ENCODE assay signal across 24 cellular contexts in the genomic region with DNA sequence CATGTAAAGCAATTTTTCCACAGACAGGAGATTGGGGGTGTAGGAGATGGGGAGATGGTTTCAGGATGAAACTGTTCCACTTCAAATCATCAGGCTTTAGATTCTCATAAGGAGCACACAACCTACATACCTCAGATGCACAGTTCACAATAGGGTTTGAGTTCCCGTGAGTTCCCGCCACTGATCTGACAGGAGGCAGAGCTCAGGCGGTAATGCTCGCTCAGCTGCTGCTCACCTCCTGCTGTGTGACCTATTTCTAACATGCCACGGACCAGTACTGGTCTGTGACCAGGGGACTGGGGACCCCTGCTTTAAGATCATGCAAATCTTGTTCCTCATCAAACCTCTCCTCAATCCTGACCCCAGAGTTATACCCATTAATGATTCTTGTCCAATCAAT.
A peak's percentile ranks its signal among the peaks of the same experiment; 100 is the strongest.
DNase-seq lines count a peak whose midpoint lies in the region; ATAC-seq and TF ChIP-seq lines count a peak whose summit lies in the region.
"Had no signal": no experiment of that assay in that cellular context is flagged by ENCODE, and none has a peak within 500 bp of the region (broad histone marks: within the 10 kb centered on the region; RNA-seq: fewer than 3 reads in every experiment).

No MANE protein-coding gene starts in this region.

- no peaks in the 10 kb centered on the region for H3K27me3 Mint-ChIP-seq in activated naive CD4-positive, alpha-beta T cell treated with anti-CD3 and anti-CD28 coated beads, Interleukin-2, amount 10 ng/mL, durations not matched to agents 7 days and 5 days
- H3K27me3 Mint-ChIP-seq: activated B cell treated with CpG ODN at 0.5 μM for 24 hours; activated CD4-positive, alpha-beta memory T cell treated with anti-CD3 and anti-CD28 coated beads, Interleukin-2, amount 10 ng/mL, durations not matched to agents 7 days and 5 days; dendritic cell treated with granulocyte-macrophage colony-stimulating factor and Interleukin-4, amounts not matched to agents 40 ng/mL and 50 ng/mL, for 4 days; memory B cell had no signal

- no CpG with 5 or more reads among the region's 5 CpGs for WGBS in mesendoderm (ENCODE audit: extremely low coverage, insufficient coverage, low lambda C conversion rate)
- WGBS in gastroesophageal sphincter (ENCODE audit: low coverage in 1 of 2), 2 donors, result 92 to 93% methylated on average over 4 to 5 of the region's 5 CpGs

- no peak overlapping the region for H3K27ac Mint-ChIP-seq in activated naive CD4-positive, alpha-beta T cell treated with anti-CD3 and anti-CD28 coated beads, Interleukin-2, amount 10 ng/mL, durations not matched to agents 7 days and 5 days
- H3K27ac Mint-ChIP-seq: activated B cell treated with CpG ODN at 0.5 μM for 24 hours; activated CD4-positive, alpha-beta memory T cell treated with anti-CD3 and anti-CD28 coated beads, Interleukin-2, amount 10 ng/mL, durations not matched to agents 7 days and 5 days; dendritic cell treated with granulocyte-macrophage colony-stimulating factor and Interleukin-4, amounts not matched to agents 40 ng/mL and 50 ng/mL, for 4 days; memory B cell had no signal

- no peaks in the 10 kb centered on the region for H4K20me1 ChIP-seq in Karpas-422 (ENCODE audit: insufficient read depth, low read depth, low read length)

- H2AK5ac ChIP-seq in mesendoderm (ENCODE audit: low read length), result no peak overlapping the region

- H3K56ac ChIP-seq in mesendoderm (ENCODE audit: low read length), result no peak overlapping the region

- CTCF ChIA-PET in activated naive CD4-positive, alpha-beta T cell treated with anti-CD3 and anti-CD28 coated beads, Interleukin-2, amount 10 ng/mL, durations not matched to agents 7 days and 5 days (lab: Charles Lee), result interaction anchor here (1.0 kb wide), 1 partner anchor 108 kb away, joined by 3 read pairs; no protein-coding TSS in a partner anchor

- H3K23ac ChIP-seq in mesendoderm (ENCODE audit: low read length), result no peak overlapping the region

- H3K27me3 ChIP-seq in mesendoderm (ENCODE audit: insufficient read depth, low read length, poor library complexity) (peaks cover under 1% of the 10 kb centered on the region), gastroesophageal sphincter (no peaks in the 10 kb centered on the region), Karpas-422 (ENCODE audit: low read length) (no peaks in the 10 kb centered on the region)
- H3K27me3 ChIP-seq: breast epithelium, heart right ventricle, right atrium auricular region, stomach, tibial nerve had no signal

- no peak for TF ChIP-seq EP300 in gastroesophageal sphincter (IDR thresholded peaks at IDR 0.05)

- no peak overlapping the region for H3K4me3 Mint-ChIP-seq in activated naive CD4-positive, alpha-beta T cell treated with anti-CD3 and anti-CD28 coated beads, Interleukin-2, amount 10 ng/mL, durations not matched to agents 7 days and 5 days
- H3K4me3 Mint-ChIP-seq: activated B cell treated with CpG ODN at 0.5 μM for 24 hours; activated CD4-positive, alpha-beta memory T cell treated with anti-CD3 and anti-CD28 coated beads, Interleukin-2, amount 10 ng/mL, durations not matched to agents 7 days and 5 days; CD14-positive monocyte; dendritic cell treated with granulocyte-macrophage colony-stimulating factor and Interleukin-4, amounts not matched to agents 40 ng/mL and 50 ng/mL, for 4 days; memory B cell had no signal

- no peak overlapping the region for H3K4ac ChIP-seq in mesendoderm (ENCODE audit: low read depth, low read length)

- H2BK5ac ChIP-seq in mesendoderm (ENCODE audit: low read length), result no peak overlapping the region

- no peak overlapping the region for H4K8ac ChIP-seq in mesendoderm (ENCODE audit: low read depth, low read length)

- H3K79me2 ChIP-seq in mesendoderm (ENCODE audit: control insufficient read depth, insufficient read depth, low read length) (no peaks in the 10 kb centered on the region), Karpas-422 (ENCODE audit: low read length) (no peaks in the 10 kb centered on the region)

- DNase-seq in mesendoderm (peak; percentile 51), activated gamma-delta T cell treated with Interleukin-2 at 50 U/mL for 16 hours (no peak), Karpas-422 (no peak)
- DNase-seq in activated naive CD4-positive, alpha-beta T cell treated with anti-CD3 and anti-CD28 coated beads, Interleukin-2, amount 10 ng/mL, durations not matched to agents 7 days and 5 days, result no peak
- DNase-seq: activated B cell treated with CpG ODN at 0.5 μM for 24 hours; activated CD4-positive, alpha-beta memory T cell treated with anti-CD3 and anti-CD28 coated beads, Interleukin-2, amount 10 ng/mL, durations not matched to agents 7 days and 5 days; activated T-cell treated with anti-CD3 and anti-CD28 coated beads, Interleukin-2, amount 50 U/mL, for 1 hour; heart right ventricle; left colon; NCI-H774; occipital lobe; stomach; T-helper 9 cell had no signal

- no peaks in the 10 kb centered on the region for H3K4me1 Mint-ChIP-seq in activated naive CD4-positive, alpha-beta T cell treated with anti-CD3 and anti-CD28 coated beads, Interleukin-2, amount 10 ng/mL, durations not matched to agents 7 days and 5 days
- H3K4me1 Mint-ChIP-seq: activated B cell treated with CpG ODN at 0.5 μM for 24 hours; activated CD4-positive, alpha-beta memory T cell treated with anti-CD3 and anti-CD28 coated beads, Interleukin-2, amount 10 ng/mL, durations not matched to agents 7 days and 5 days; memory B cell had no signal

- no peak overlapping the region for H3K27ac ChIP-seq in mesendoderm (ENCODE audit: low read depth, low read length)
- H3K27ac ChIP-seq in gastroesophageal sphincter, result no peak overlapping the region
- H3K27ac ChIP-seq in Karpas-422 (ENCODE audit: low read length), result no peak overlapping the region
- H3K27ac ChIP-seq: breast epithelium, heart right ventricle, right atrium auricular region, stomach, tibial nerve had no signal

- H3K9me2 ChIP-seq in Karpas-422 (replicated peaks; ENCODE audit: insufficient read depth, low read length), result no peaks in the 10 kb centered on the region

- no peaks in the 10 kb centered on the region for H3K36me3 Mint-ChIP-seq in activated naive CD4-positive, alpha-beta T cell treated with anti-CD3 and anti-CD28 coated beads, Interleukin-2, amount 10 ng/mL, durations not matched to agents 7 days and 5 days
- H3K36me3 Mint-ChIP-seq: memory B cell had no signal

- no peaks in the 10 kb centered on the region for H3K36me3 ChIP-seq in mesendoderm (ENCODE audit: control insufficient read depth, insufficient read depth, low read length)
- H3K36me3 ChIP-seq in gastroesophageal sphincter, result peaks cover 0 to 5% of the 10 kb centered on the region in 2 donors
- H3K36me3 ChIP-seq in Karpas-422 (ENCODE audit: insufficient read depth, low read length), result no peaks in the 10 kb centered on the region
- H3K36me3 ChIP-seq: breast epithelium, stomach had no signal

- H3K4me1 ChIP-seq in mesendoderm (ENCODE audit: control insufficient read depth, low read depth, low read length) (no peaks in the 10 kb centered on the region), gastroesophageal sphincter (no peaks in the 10 kb centered on the region), Karpas-422 (ENCODE audit: low read length) (no peaks in the 10 kb centered on the region; the same call in 1 of the 2 replicates)
- H3K4me1 ChIP-seq: breast epithelium, right atrium auricular region, tibial nerve had no signal

- TF ChIP-seq CTCF in gastroesophageal sphincter (IDR thresholded peaks at IDR 0.05), result no peak

- ATAC-seq in GM18868 (IDR thresholded peaks at IDR 0.05; ENCODE audit: unreplicated experiment) (peak; percentile 13), GM21515 (IDR thresholded peaks at IDR 0.05; ENCODE audit: unreplicated experiment) (peak; percentile 22), HG03354 (IDR thresholded peaks at IDR 0.05; ENCODE audit: poor library complexity, severe bottlenecking, unreplicated experiment) (peak; percentile 24), gastroesophageal sphincter (no peak)
- ATAC-seq: heart right ventricle, Right ventricle myocardium inferior had no signal

- no peak overlapping the region for H3K18ac ChIP-seq in mesendoderm (ENCODE audit: low read length)

- H3K9ac ChIP-seq in mesendoderm (ENCODE audit: low read length) (no peak overlapping the region), Karpas-422 (ENCODE audit: low read length) (no peak overlapping the region)

- no peak overlapping the region for H2BK120ac ChIP-seq in mesendoderm (ENCODE audit: low read depth, low read length)

- H3K4me3 ChIP-seq in mesendoderm (ENCODE audit: low read length), result no peak overlapping the region
- H3K4me3 ChIP-seq in gastroesophageal sphincter, result no peak overlapping the region
- H3K4me3 ChIP-seq in Karpas-422 (ENCODE audit: low read length), result no peak overlapping the region
- H3K4me3 ChIP-seq: breast epithelium, heart right ventricle, right atrium auricular region, stomach, tibial nerve had no signal

- no peak overlapping the region for H3K4me2 ChIP-seq in mesendoderm (ENCODE audit: low read length)
- H3K4me2 ChIP-seq in Karpas-422 (ENCODE audit: low read depth, low read length, poor library complexity, severe bottlenecking), result no peak overlapping the region

- no peak overlapping the region for H2BK15ac ChIP-seq in mesendoderm (replicated peaks; ENCODE audit: low read depth)

- H3K9me3 ChIP-seq in gastroesophageal sphincter, result no peaks in the 10 kb centered on the region
- H3K9me3 ChIP-seq in Karpas-422 (ENCODE audit: low read length), result no peaks in the 10 kb centered on the region
- H3K9me3 ChIP-seq: breast epithelium, heart right ventricle, right atrium auricular region, stomach, tibial nerve had no signal

- H3K79me1 ChIP-seq in mesendoderm (ENCODE audit: low read length), result no peaks in the 10 kb centered on the region

- no peaks in the 10 kb centered on the region for H3K9me3 Mint-ChIP-seq in activated naive CD4-positive, alpha-beta T cell treated with anti-CD3 and anti-CD28 coated beads, Interleukin-2, amount 10 ng/mL, durations not matched to agents 7 days and 5 days
- H3K9me3 Mint-ChIP-seq: activated B cell treated with CpG ODN at 0.5 μM for 24 hours; activated CD4-positive, alpha-beta memory T cell treated with anti-CD3 and anti-CD28 coated beads, Interleukin-2, amount 10 ng/mL, durations not matched to agents 7 days and 5 days; CD14-positive monocyte; dendritic cell treated with granulocyte-macrophage colony-stimulating factor and Interleukin-4, amounts not matched to agents 40 ng/mL and 50 ng/mL, for 4 days; memory B cell had no signal

- TF ChIP-seq POLR2A in gastroesophageal sphincter (IDR thresholded peaks at IDR 0.05), result no peak

- no peak overlapping the region for H4K5ac ChIP-seq in mesendoderm (ENCODE audit: low read length)

- H2AFZ ChIP-seq in Karpas-422 (ENCODE audit: low read length), result no peak overlapping the region
